ENCODE assay signal across 8 cellular contexts in the genomic region with DNA sequence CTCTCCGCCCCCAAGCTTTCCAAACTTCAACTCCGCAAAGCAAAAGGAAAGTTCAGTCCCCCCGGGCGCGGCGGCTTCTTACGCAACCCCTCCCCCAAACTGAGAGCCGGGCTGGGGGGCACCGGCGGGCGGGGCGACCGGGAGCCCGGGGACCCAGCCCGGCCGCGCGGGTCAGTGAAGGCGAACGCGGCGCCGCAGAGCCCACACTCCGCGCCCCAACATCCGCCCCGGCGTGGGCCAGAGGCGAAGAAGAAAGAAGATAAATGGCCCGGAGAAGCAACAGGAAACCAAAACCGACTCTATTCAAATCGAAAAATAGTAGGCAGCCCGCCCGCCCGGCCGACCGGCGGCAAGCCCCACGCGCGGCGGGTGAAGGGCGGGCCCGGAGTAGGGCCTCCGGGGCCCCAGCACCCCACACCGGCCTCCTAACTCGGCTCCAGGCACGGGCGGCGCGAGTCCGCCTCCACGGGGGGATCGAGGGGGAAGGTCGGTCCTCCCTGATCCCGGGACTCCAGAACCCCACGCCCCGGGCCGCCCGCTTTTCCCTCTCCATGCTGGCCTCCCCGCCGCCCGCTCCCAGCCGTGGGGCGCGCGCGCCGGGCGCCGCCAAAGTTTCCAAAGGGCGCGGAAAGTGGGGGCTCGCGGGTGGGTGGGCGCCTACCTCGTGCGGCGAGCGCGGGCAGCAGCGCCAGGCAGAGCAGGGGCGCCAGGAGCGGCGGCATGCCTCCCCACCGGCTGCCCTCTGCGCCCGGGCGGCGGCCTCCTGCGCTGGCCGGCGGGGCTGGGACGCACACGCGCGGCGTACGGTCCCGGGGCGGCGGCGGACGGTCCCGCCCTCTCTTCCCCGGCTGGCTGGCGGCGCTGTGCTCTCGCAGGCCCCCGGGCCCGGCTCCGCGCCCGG. TPM values are rescaled to one million over a fixed set of nuclear protein-coding genes. Genes with fewer than 3 reads are reported as not detected.
DNase-seq lines count a peak whose midpoint lies in the region; ATAC-seq and TF ChIP-seq lines count a peak whose summit lies in the region.

No MANE protein-coding gene starts in this region.

- H3F3A ChIP-seq in Loucy (ENCODE audit: low read depth): no peaks in the 10 kb centered on the region

- ATAC-seq in GM21576 (IDR thresholded peaks at IDR 0.05; ENCODE audit: unreplicated experiment): peak; percentile 11
- ATAC-seq in activated T-cell treated with anti-CD3 and anti-CD28 coated beads, Interleukin-2, amount 50 U/mL, for 4 hours: peak; percentile 44
- no peak for ATAC-seq in left lobe of liver

- peak overlapping the region; percentile 91 for H3K4me3 Mint-ChIP-seq in activated T-cell treated with anti-CD3 and anti-CD28 coated beads, Interleukin-2, amount 50 U/mL, for 4 hours

- H3K36me3 Mint-ChIP-seq in activated T-cell treated with anti-CD3 and anti-CD28 coated beads, Interleukin-2, amount 50 U/mL, for 4 hours (ENCODE audit: insufficient read depth): peaks cover 14% of the 10 kb centered on the region

- H3K9me3 Mint-ChIP-seq in activated T-cell treated with anti-CD3 and anti-CD28 coated beads, Interleukin-2, amount 50 U/mL, for 4 hours: no peaks in the 10 kb centered on the region

- DNase-seq in CD1c-positive myeloid dendritic cell (ENCODE audit: extremely low spot score): peak; percentile 55
- DNase-seq in activated T-cell treated with anti-CD3 and anti-CD28 coated beads, Interleukin-2, amount 50 U/mL, for 4 hours: peak; percentile 41
- DNase-seq in fibroblast of pulmonary artery (ENCODE audit: low read depth): no peak
- no peak for DNase-seq in HuH-7.5 (ENCODE audit: low spot score)
- no peak for DNase-seq in left lobe of liver (ENCODE audit: low spot score)

- peak overlapping the region; percentile 80 for H2AFZ ChIP-seq in Loucy (ENCODE audit: low read length)

- TF ChIP-seq CTCF in Loucy (conservative IDR thresholded peaks at IDR 0.05; ENCODE audit: low read length) (no peak), fibroblast of pulmonary artery (IDR thresholded peaks at IDR 0.05; ENCODE audit: low read length, missing control alignments) (no peak)

- H3K27ac ChIP-seq in rectal smooth muscle tissue (ENCODE audit: low read depth, low read length): peak overlapping the region; percentile 87

- H3K4me1 Mint-ChIP-seq in activated T-cell treated with anti-CD3 and anti-CD28 coated beads, Interleukin-2, amount 50 U/mL, for 4 hours (ENCODE audit: low read depth): peaks cover 39% of the 10 kb centered on the region

- no peaks in the 10 kb centered on the region for H3K27me3 ChIP-seq in Loucy (ENCODE audit: insufficient read depth, low read length, poor library complexity, severe bottlenecking)
- no peaks in the 10 kb centered on the region for H3K27me3 ChIP-seq in rectal smooth muscle tissue (ENCODE audit: control insufficient read depth, insufficient read depth, low read length)

- no peaks in the 10 kb centered on the region for H3K27me3 Mint-ChIP-seq in activated T-cell treated with anti-CD3 and anti-CD28 coated beads, Interleukin-2, amount 50 U/mL, for 4 hours (ENCODE audit: low read depth)

- no peaks in the 10 kb centered on the region for H3K9me3 ChIP-seq in Loucy (ENCODE audit: insufficient read depth, low read depth, low read length)

- peak overlapping the region; percentile 98 for H3K4me2 ChIP-seq in Loucy (ENCODE audit: low read depth, low read length, poor library complexity, severe bottlenecking)

- H3K9ac ChIP-seq in Loucy (ENCODE audit: low read depth, low read length, poor library complexity, severe bottlenecking): peak overlapping the region; percentile 84
- peak overlapping the region; percentile 73 for H3K9ac ChIP-seq in rectal smooth muscle tissue (ENCODE audit: low read length)

- peaks cover 15% of the 10 kb centered on the region for H3K79me2 ChIP-seq in Loucy (ENCODE audit: insufficient read depth, low read length)

- peaks cover 19% of the 10 kb centered on the region for H4K20me1 ChIP-seq in Loucy (ENCODE audit: insufficient read depth, low read length, poor library complexity, severe bottlenecking)

- peak overlapping the region; percentile 87 for H3K4me3 ChIP-seq in Loucy (ENCODE audit: low read length, poor library complexity, severe bottlenecking)
- peak overlapping the region; percentile 84 for H3K4me3 ChIP-seq in fibroblast of pulmonary artery (replicated peaks; ENCODE audit: low read depth, low read length)
- peak overlapping the region; percentile 86 for H3K4me3 ChIP-seq in rectal smooth muscle tissue (ENCODE audit: low read length)

- no peaks in the 10 kb centered on the region for H3K9me2 ChIP-seq in Loucy (replicated peaks; ENCODE audit: low read depth, low read length)

- peaks cover 14% of the 10 kb centered on the region for H3K4me1 ChIP-seq in Loucy (ENCODE audit: insufficient read depth, low read length, poor library complexity, severe bottlenecking)
- H3K4me1 ChIP-seq in rectal smooth muscle tissue (ENCODE audit: control insufficient read depth, insufficient read depth, low read length): peaks cover 46% of the 10 kb centered on the region

- H3K36me3 ChIP-seq in Loucy (ENCODE audit: insufficient read depth, low read length) (no peaks in the 10 kb centered on the region), rectal smooth muscle tissue (ENCODE audit: control insufficient read depth, insufficient read depth, low read length) (no peaks in the 10 kb centered on the region)

RNA-seq across cellular contexts. Expression of a gene that starts 0.5 kb away (rescaled TPM):
- 100 to 1,000 TPM; 124 to 128 (median 125) TPM for total RNA-seq in activated T-cell treated with anti-CD3 and anti-CD28 coated beads, Interleukin-2, amount 50 U/mL, for 4 hours
- 31.9 TPM for total RNA-seq in left lobe of liver

Comparison
In these comparisons a context has a peak if more than half of its experiments do, and no peak if none do; other contexts are left out.
1. DNase-seq: peak in CD1c-positive myeloid dendritic cell (single experiment) and activated T-cell treated with anti-CD3 and anti-CD28 coated beads, Interleukin-2, amount 50 U/mL, for 4 hours (single experiment); none in fibroblast of pulmonary artery (single experiment), HuH-7.5 (single experiment) and left lobe of liver (single experiment).
2. Peak in every context shown above with its lines, with median percentiles within 50 percentile points of each other: H3K4me3 ChIP-seq.